ENCODE assay signal across 12 cellular contexts in the genomic region with DNA sequence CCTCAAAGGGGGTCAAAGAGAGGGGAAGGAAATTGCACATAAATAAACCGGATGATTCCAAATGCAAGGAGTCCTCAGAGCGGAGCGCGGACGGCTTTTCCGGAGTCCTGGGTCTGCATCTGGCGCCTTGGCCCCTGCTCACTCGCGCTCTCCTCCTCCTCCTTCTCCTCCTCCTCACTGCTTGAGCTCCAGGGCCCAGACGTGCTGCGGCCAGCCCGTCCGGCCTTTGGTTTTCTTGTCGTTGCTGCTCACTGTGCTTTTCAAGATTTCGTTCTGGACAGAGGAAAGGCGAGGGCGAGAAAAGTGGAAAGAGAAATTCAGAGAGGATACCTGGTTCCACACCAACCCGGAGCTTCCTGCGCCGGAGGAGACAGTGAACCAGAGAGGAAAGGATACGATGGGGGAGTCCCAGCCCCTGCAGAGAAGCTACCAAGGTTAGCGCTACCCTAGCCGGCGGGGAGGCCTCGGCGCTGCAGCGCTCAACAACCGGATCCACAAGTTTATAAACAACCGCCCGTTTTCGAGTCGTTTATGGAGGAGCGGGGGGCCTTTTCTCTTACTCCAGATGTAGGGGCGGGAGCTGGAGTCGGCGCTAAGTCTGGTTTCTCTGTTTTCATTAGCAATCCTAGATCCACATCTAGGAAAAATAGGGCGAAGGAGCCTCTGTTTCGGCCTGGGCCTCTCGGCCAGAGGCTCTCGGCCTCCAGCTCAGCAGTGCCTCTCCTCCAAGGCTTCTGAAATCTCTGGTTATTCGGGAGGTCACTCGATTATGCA. TPM values are rescaled to one million over a fixed set of nuclear protein-coding genes. Genes with fewer than 3 reads are reported as not detected.
DNase-seq lines count a peak whose midpoint lies in the region; ATAC-seq and TF ChIP-seq lines count a peak whose summit lies in the region.
"Had no signal": no experiment of that assay in that cellular context is flagged by ENCODE, and none has a peak within 500 bp of the region (broad histone marks: within the 10 kb centered on the region; RNA-seq: fewer than 3 reads in every experiment).

No MANE protein-coding gene starts in this region.

- H3K9me3 ChIP-seq in osteoblast (ENCODE audit: low read depth, low read length): no peaks in the 10 kb centered on the region

- ATAC-seq in HG02610 (IDR thresholded peaks at IDR 0.05; ENCODE audit: unreplicated experiment) (peak; percentile 43), HG03469 (IDR thresholded peaks at IDR 0.05; ENCODE audit: unreplicated experiment) (no peak)

- DNase-seq in AG20443 (ENCODE audit: low spot score) (peak; percentile 62), fibroblast of the aortic adventitia (ENCODE audit: low read depth) (peak; percentile 69), osteoblast (ENCODE audit: insufficient read length, low spot score, missing footprints) (peak; percentile 71), dedifferentiated amniotic fluid mesenchymal stem cell (ENCODE audit: extremely low spot score) (no peak), NCI-H2029 treated with DMSO at 0.1 percent for 48 hours (lab: John Stamatoyannopoulos, UW) (no peak)
- no peak for DNase-seq in effector CD4-positive, alpha-beta T cell
- DNase-seq: activated CD4-positive, CD25-positive, alpha-beta regulatory T cell; DND-41; head of caudate nucleus; occipital lobe had no signal

- H3K4me3 ChIP-seq in fibroblast of the aortic adventitia (ENCODE audit: low read depth, low read length): peak overlapping the region; percentile 94
- peak overlapping the region; percentile 65 for H3K4me3 ChIP-seq in osteoblast (ENCODE audit: insufficient read depth, low read length)

- peaks cover 9% of the 10 kb centered on the region for H3K4me1 ChIP-seq in osteoblast (ENCODE audit: insufficient read depth, low read length)

- H3K27ac ChIP-seq in osteoblast (ENCODE audit: low read depth, low read length): no peak overlapping the region

- no peak for TF ChIP-seq CTCF in fibroblast of the aortic adventitia (IDR thresholded peaks at IDR 0.05; ENCODE audit: insufficient read depth, low read length)
- no peak for TF ChIP-seq CTCF in osteoblast (IDR thresholded peaks at IDR 0.05; ENCODE audit: extremely low read depth, low read depth, low read length)

- no peaks in the 10 kb centered on the region for H4K20me1 ChIP-seq in osteoblast (ENCODE audit: insufficient read depth, low read length)

- H3K27me3 ChIP-seq in osteoblast (ENCODE audit: insufficient read depth, low read length): peaks cover 48% of the 10 kb centered on the region

- H3K79me2 ChIP-seq in osteoblast (ENCODE audit: insufficient read depth, low read length): no peaks in the 10 kb centered on the region

- H2AFZ ChIP-seq in osteoblast (ENCODE audit: low read length): no peak overlapping the region

- no peak overlapping the region for H3K4me2 ChIP-seq in osteoblast (ENCODE audit: insufficient read depth, low read length)

- no peaks in the 10 kb centered on the region for H3K36me3 ChIP-seq in osteoblast (ENCODE audit: insufficient read depth, low read length)

RNA-seq across cellular contexts. Expression of gene HAND2, which starts 2.7 kb away (rescaled TPM):
- total RNA-seq in fibroblast of the aortic adventitia (ENCODE audit: low replicate concordance) (31.3 TPM in 2 replicates), osteoblast (1.8 and 3.8 TPM in 2 replicates)
- total RNA-seq: occipital lobe had no signal

Comparison
In these comparisons a context has a peak if more than half of its experiments do, and no peak if none do; other contexts are left out.
1. DNase-seq: peak in AG20443 (single experiment), fibroblast of the aortic adventitia (single experiment) and osteoblast (single experiment); none in dedifferentiated amniotic fluid mesenchymal stem cell (single experiment), NCI-H2029 treated with DMSO at 0.1 percent for 48 hours (single experiment) and effector CD4-positive, alpha-beta T cell (single experiment).